ENCODE assay signal across 8 cellular contexts in genomic region chr11:313787-314547, GRCh38. TPM values are rescaled to one million over a fixed set of nuclear protein-coding genes. Genes with fewer than 3 reads are reported as not detected.
DNase-seq lines count a peak whose midpoint lies in the region; TF ChIP-seq lines count a peak whose summit lies in the region.

Gene IFITM1, plus strand, starts transcription at chr11:314040. Its CDS starts 131 bp downstream, at chr11:314171.

- TF ChIP-seq CTCF in foreskin fibroblast (IDR thresholded peaks at IDR 0.05; ENCODE audit: low read depth, low read length) (no peak), osteocyte (IDR thresholded peaks at IDR 0.05) (no peak)

- H3K9me3 Mint-ChIP-seq in osteocyte (ENCODE audit: unreplicated experiment): no peaks in the 10 kb centered on the region

- TF ChIP-seq POLR2A in GM19099 (IDR thresholded peaks at IDR 0.05; ENCODE audit: extremely low read depth, insufficient read length, low read depth): peak; percentile 96

- H3K27ac Mint-ChIP-seq in osteocyte (ENCODE audit: unreplicated experiment): peak within 1 kb of the TSS; percentile 77

- H3K4me1 Mint-ChIP-seq in osteocyte (ENCODE audit: unreplicated experiment): peaks cover 54% of the 10 kb centered on the region

- in situ Hi-C loops in ACHN (cut with HindIII; ENCODE audit: low pct_ligation_motif_present, low pct_unique_long_range_greater_than_20kb, low sequenced_read_pairs): no loop called here

- H3K27me3 Mint-ChIP-seq in osteocyte (ENCODE audit: unreplicated experiment): peaks cover 3% of the 10 kb centered on the region

- H3K36me3 Mint-ChIP-seq in osteocyte (ENCODE audit: unreplicated experiment): peaks cover 14% of the 10 kb centered on the region

- DNase-seq in AG08396 (ENCODE audit: low spot score) (peak; percentile 73), M059J (ENCODE audit: low read depth) (peak; percentile 93), foreskin fibroblast (peak; percentile 71 to 85), osteocyte (ENCODE audit: extremely low spot score, unreplicated experiment) (no peak), NCI-H187 (lab: John Stamatoyannopoulos, UW) (no peak), ACHN (no peak)
- peak; percentile 58 for DNase-seq in activated effector memory CD4-positive, alpha-beta T cell treated with Interleukin-2 at 50 U/mL for 16 hours

- peak within 1 kb of the TSS; percentile 70 to 72 for H3K4me3 ChIP-seq in foreskin fibroblast (ENCODE audit: low read depth in 1 of 2, low read length in 2 of 2)

- H3K4me3 Mint-ChIP-seq in osteocyte (ENCODE audit: unreplicated experiment): peak within 1 kb of the TSS; percentile 83

RNA-seq across cellular contexts. Expression of gene IFITM1, which starts in this region (rescaled TPM):
- total RNA-seq in M059J (2014; rRNA removed; shearing (Covaris generic)): 1,883 and 3,156 TPM in 2 replicates
- total RNA-seq in osteocyte: 352 and 355 TPM in 2 replicates

Comparison
In these comparisons a context has a peak if more than half of its experiments do, and no peak if none do; other contexts are left out.
1. DNase-seq: peak in AG08396 (single experiment), M059J (single experiment), activated effector memory CD4-positive, alpha-beta T cell treated with Interleukin-2 at 50 U/mL for 16 hours (single experiment) and foreskin fibroblast (2 of 2); none in osteocyte (single experiment), NCI-H187 (0 of 2) and ACHN (single experiment).